Comparison of ENCODE assay signal across 8 cellular contexts in the genomic region with DNA sequence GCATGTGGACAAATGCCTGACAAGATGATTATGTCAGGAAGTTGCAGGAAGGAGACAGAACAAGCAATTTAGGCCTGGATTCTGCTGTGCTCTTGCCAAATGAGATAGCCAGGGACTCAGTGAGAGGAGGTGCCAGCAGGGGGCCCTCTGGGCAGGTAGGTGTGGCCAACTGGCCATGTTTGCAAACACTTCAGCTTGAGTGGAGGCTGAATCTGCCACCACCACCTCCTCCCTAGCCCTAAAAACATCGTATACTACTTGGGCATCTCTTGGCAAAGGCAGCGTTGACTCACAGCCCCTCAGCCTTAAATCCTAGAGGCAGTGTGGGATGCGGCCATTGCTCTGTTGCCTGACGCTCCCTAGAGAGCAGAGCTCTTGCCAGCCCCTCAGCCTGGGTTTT.
DNase-seq lines count a peak whose midpoint lies in the region; ATAC-seq and TF ChIP-seq lines count a peak whose summit lies in the region.

No MANE protein-coding gene starts in this region.

- no peaks in the 10 kb centered on the region for H3K36me3 ChIP-seq in upper lobe of left lung

- H3K27ac ChIP-seq in upper lobe of left lung: no peak overlapping the region

- TF ChIP-seq EP300 in upper lobe of left lung (IDR thresholded peaks at IDR 0.05): no peak

- no peaks in the 10 kb centered on the region for H3K4me1 Mint-ChIP-seq in activated naive CD8-positive, alpha-beta T cell treated with anti-CD3 and anti-CD28 coated beads, Interleukin-2, amount 50 U/mL, for 24 hours
- no peaks in the 10 kb centered on the region for H3K4me1 Mint-ChIP-seq in activated naive CD8-positive, alpha-beta T cell treated with anti-CD3 and anti-CD28 coated beads for 36 hours
- no peaks in the 10 kb centered on the region for H3K4me1 Mint-ChIP-seq in mesothelial cell of epicardium

- no peaks in the 10 kb centered on the region for H3K27me3 Mint-ChIP-seq in activated naive CD8-positive, alpha-beta T cell treated with anti-CD3 and anti-CD28 coated beads, Interleukin-2, amount 50 U/mL, for 24 hours
- no peaks in the 10 kb centered on the region for H3K27me3 Mint-ChIP-seq in activated naive CD8-positive, alpha-beta T cell treated with anti-CD3 and anti-CD28 coated beads for 36 hours
- H3K27me3 Mint-ChIP-seq in mesothelial cell of epicardium (ENCODE audit: low read depth): peaks cover 3% of the 10 kb centered on the region

- no peaks in the 10 kb centered on the region for H3K27me3 ChIP-seq in upper lobe of left lung

- no peak for TF ChIP-seq POLR2A in upper lobe of left lung (IDR thresholded peaks at IDR 0.05)

- H3K4me3 ChIP-seq in upper lobe of left lung: no peak overlapping the region

- peaks cover 0 to 7% (median 0%) of the 10 kb centered on the region in 4 donors for H3K4me1 ChIP-seq in upper lobe of left lung

- no peaks in the 10 kb centered on the region for H3K9me3 ChIP-seq in upper lobe of left lung

- H3K4me3 Mint-ChIP-seq in activated naive CD8-positive, alpha-beta T cell treated with anti-CD3 and anti-CD28 coated beads, Interleukin-2, amount 50 U/mL, for 24 hours: no peak overlapping the region
- H3K4me3 Mint-ChIP-seq in activated naive CD8-positive, alpha-beta T cell treated with anti-CD3 and anti-CD28 coated beads for 36 hours: no peak overlapping the region
- H3K4me3 Mint-ChIP-seq in mesothelial cell of epicardium: no peak overlapping the region

- H3K9me3 Mint-ChIP-seq in activated naive CD8-positive, alpha-beta T cell treated with anti-CD3 and anti-CD28 coated beads, Interleukin-2, amount 50 U/mL, for 24 hours: no peaks in the 10 kb centered on the region
- H3K9me3 Mint-ChIP-seq in activated naive CD8-positive, alpha-beta T cell treated with anti-CD3 and anti-CD28 coated beads for 36 hours: no peaks in the 10 kb centered on the region
- H3K9me3 Mint-ChIP-seq in mesothelial cell of epicardium: peaks cover 3% of the 10 kb centered on the region

- peak; percentile 28 for ATAC-seq in activated naive CD8-positive, alpha-beta T cell treated with anti-CD3 and anti-CD28 coated beads, Interleukin-2, amount 50 U/mL, for 24 hours
- ATAC-seq in upper lobe of left lung (ENCODE audit: low FRiP score in 2 of 2) (peak; percentile 42 to 73), GM18867 (IDR thresholded peaks at IDR 0.05; ENCODE audit: unreplicated experiment) (no peak), GM21529 (IDR thresholded peaks at IDR 0.05; ENCODE audit: unreplicated experiment) (no peak)

- H3K36me3 Mint-ChIP-seq in activated naive CD8-positive, alpha-beta T cell treated with anti-CD3 and anti-CD28 coated beads, Interleukin-2, amount 50 U/mL, for 24 hours (ENCODE audit: low read depth): no peaks in the 10 kb centered on the region
- H3K36me3 Mint-ChIP-seq in activated naive CD8-positive, alpha-beta T cell treated with anti-CD3 and anti-CD28 coated beads for 36 hours: peaks cover 5% of the 10 kb centered on the region
- no peaks in the 10 kb centered on the region for H3K36me3 Mint-ChIP-seq in mesothelial cell of epicardium

- WGBS in upper lobe of left lung, 2 donors: 60 to 74% methylated on average over 4 of the region's 4 CpGs

- no peak overlapping the region for H3K27ac Mint-ChIP-seq in activated naive CD8-positive, alpha-beta T cell treated with anti-CD3 and anti-CD28 coated beads, Interleukin-2, amount 50 U/mL, for 24 hours
- no peak overlapping the region for H3K27ac Mint-ChIP-seq in activated naive CD8-positive, alpha-beta T cell treated with anti-CD3 and anti-CD28 coated beads for 36 hours
- H3K27ac Mint-ChIP-seq in mesothelial cell of epicardium: no peak overlapping the region

- peak in 2 of 6 experiments; percentile 16 to 25 for TF ChIP-seq CTCF in upper lobe of left lung (IDR thresholded peaks at IDR 0.05)
- no peak for TF ChIP-seq CTCF in mesothelial cell of epicardium (IDR thresholded peaks at IDR 0.05; ENCODE audit: unreplicated experiment)

- no peak for DNase-seq in activated naive CD8-positive, alpha-beta T cell treated with anti-CD3 and anti-CD28 coated beads, Interleukin-2, amount 50 U/mL, for 24 hours
- DNase-seq in activated naive CD8-positive, alpha-beta T cell treated with anti-CD3 and anti-CD28 coated beads for 36 hours: no peak
- DNase-seq in NCI-H2227 (lab: John Stamatoyannopoulos, UW; ENCODE audit: unreplicated experiment) (peak; percentile 63), dermis blood vessel endothelial cell (peak; percentile 9), upper lobe of left lung (peak in 1 of 2 donors; percentile 54), mesothelial cell of epicardium (ENCODE audit: low spot score in 2 of 2, unreplicated experiment in 2 of 2) (no peak)

Comparison
In these comparisons a context has a peak if more than half of its experiments do, and no peak if none do; other contexts are left out.
1. ATAC-seq: peak in activated naive CD8-positive, alpha-beta T cell treated with anti-CD3 and anti-CD28 coated beads, Interleukin-2, amount 50 U/mL, for 24 hours (single experiment) and upper lobe of left lung (2 of 2); none in GM18867 (single experiment) and GM21529 (single experiment).
2. DNase-seq: peak in NCI-H2227 (single experiment) and dermis blood vessel endothelial cell (single experiment); none in activated naive CD8-positive, alpha-beta T cell treated with anti-CD3 and anti-CD28 coated beads, Interleukin-2, amount 50 U/mL, for 24 hours (single experiment), activated naive CD8-positive, alpha-beta T cell treated with anti-CD3 and anti-CD28 coated beads for 36 hours (single experiment) and mesothelial cell of epicardium (0 of 2).